1 cellular context compared by ENCODE assay signal in the genomic region with DNA sequence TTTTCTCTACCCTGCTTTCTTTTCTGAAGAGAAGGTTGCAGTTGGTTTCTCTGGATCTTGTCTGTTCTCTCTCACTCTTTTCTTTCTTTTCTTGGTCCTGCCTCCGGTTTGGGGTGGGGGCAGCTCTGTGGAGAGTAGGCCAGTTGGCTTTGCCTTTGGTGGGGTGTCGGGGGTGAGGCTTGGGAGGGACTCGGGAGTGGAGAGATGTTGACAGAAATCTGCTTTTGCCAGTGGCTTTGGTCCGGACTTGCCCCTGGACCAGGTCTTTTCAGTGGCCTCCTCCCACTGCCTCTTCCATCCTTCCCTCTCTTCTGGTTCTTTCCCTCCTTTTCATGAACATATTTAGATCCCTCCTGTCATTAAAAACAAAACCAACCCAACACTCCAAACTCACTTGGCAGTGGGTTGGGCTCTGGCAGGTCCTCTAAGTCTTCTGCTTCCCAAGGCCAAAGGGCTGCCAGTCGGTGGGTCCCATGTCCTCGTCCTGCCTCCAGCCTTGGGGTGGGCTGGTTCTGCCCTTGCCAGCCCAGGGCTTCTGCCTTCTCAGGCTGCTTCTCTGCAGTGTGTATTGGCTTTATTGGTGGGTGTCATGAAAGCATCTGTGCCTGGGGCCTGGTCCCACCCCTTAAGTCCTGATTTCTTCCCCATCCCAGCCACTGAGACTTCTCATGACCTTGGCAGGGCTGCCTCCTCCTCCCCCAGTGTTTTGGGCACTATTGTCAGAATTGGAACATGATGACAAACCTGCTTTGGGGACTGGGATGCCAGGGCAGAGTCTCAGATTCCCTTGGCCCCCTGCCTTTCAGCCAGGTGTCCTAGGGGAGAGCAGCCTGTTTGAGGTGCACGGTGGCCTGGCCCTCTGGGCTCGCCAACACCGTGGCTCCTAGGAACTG.
TF ChIP-seq lines count a peak whose summit lies in the region.

No MANE protein-coding gene starts in this region.

TF ChIP-seq in HEK293, 187 proteins besides CTCF, POLR2A, EP300 and RAD21:
- TF ChIP-seq, protein P1, sequence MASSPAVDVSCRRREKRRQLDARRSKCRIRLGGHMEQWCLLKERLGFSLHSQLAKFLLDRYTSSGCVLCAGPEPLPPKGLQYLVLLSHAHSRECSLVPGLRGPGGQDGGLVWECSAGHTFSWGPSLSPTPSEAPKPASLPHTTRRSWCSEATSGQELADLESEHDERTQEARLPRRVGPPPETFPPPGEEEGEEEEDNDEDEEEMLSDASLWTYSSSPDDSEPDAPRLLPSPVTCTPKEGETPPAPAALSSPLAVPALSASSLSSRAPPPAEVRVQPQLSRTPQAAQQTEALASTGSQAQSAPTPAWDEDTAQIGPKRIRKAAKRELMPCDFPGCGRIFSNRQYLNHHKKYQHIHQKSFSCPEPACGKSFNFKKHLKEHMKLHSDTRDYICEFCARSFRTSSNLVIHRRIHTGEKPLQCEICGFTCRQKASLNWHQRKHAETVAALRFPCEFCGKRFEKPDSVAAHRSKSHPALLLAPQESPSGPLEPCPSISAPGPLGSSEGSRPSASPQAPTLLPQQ (tag by site-specific recombination; IDR thresholded peaks at IDR 0.05): 0 out of 2 replicates have a peak, but pooled peaks have one; percentile 22
- TF ChIP-seq ZNF311 (tag by site-specific recombination; IDR thresholded peaks at IDR 0.05; ENCODE audit: borderline replicate concordance): no peak
- TF ChIP-seq ZNF274 (IDR thresholded peaks at IDR 0.05; ENCODE audit: low read length): no peak
- no peak for TF ChIP-seq ZNF274 (tag by site-specific recombination; IDR thresholded peaks at IDR 0.05; ENCODE audit: borderline replicate concordance)
